ENCODE assay signal across 13 cellular contexts in genomic region chr1:84834419-84835064, GRCh38. TPM values are rescaled to one million over a fixed set of nuclear protein-coding genes. Genes with fewer than 3 reads are reported as not detected.
DNase-seq lines count a peak whose midpoint lies in the region; ATAC-seq and TF ChIP-seq lines count a peak whose summit lies in the region.
"Had no signal": no experiment of that assay in that cellular context is flagged by ENCODE, and none has a peak within 500 bp of the region (broad histone marks: within the 10 kb centered on the region; RNA-seq: fewer than 3 reads in every experiment).

No MANE protein-coding gene starts in this region.

- H3K36me3 Mint-ChIP-seq in HFFc6 (ENCODE audit: low read depth) = peaks cover 4% of the 10 kb centered on the region; the same call in 1 of the 2 replicates
- H3K36me3 Mint-ChIP-seq in activated CD8-positive, alpha-beta T cell treated with anti-CD3 and anti-CD28 coated beads, Interleukin-2, amount 10 ng/mL, durations not matched to agents 7 days and 5 days (ENCODE audit: low read depth) = peaks cover under 1% of the 10 kb centered on the region
- H3K36me3 Mint-ChIP-seq: neural progenitor cell had no signal

- peak; percentile 63 for DNase-seq in HFFc6
- DNase-seq in amniotic stem cell (lab: John Stamatoyannopoulos, UW) = peak; percentile 2
- DNase-seq in foreskin keratinocyte = peak; percentile 80 to 86
- DNase-seq in activated CD8-positive, alpha-beta T cell treated with anti-CD3 and anti-CD28 coated beads, Interleukin-2, amount 10 ng/mL, durations not matched to agents 7 days and 5 days = no peak
- DNase-seq in C1 segment of cervical spinal cord (lab: John Stamatoyannopoulos, UW) = no peak
- no peak for DNase-seq in NCI-H2171 treated with DMSO at 0.1 percent for 48 hours (lab: John Stamatoyannopoulos, UW)
- DNase-seq: activated CD4-positive, CD25-positive, alpha-beta regulatory T cell treated with anti-CD3 and anti-CD28 coated beads, Interleukin-2, amount 50 U/mL, for 72 hours; activated gamma-delta T cell treated with Interleukin-2 at 50 U/mL for 16 hours; stimulated activated CD4-positive, alpha-beta T cell treated with anti-CD3 and anti-CD28 coated beads, Interleukin-1b, Interleukin-23, amount 100 ng/mL, for 48 hours had no signal

- peaks cover 7% of the 10 kb centered on the region for H3K27me3 Mint-ChIP-seq in HFFc6 (ENCODE audit: insufficient read depth)
- peaks cover 7% of the 10 kb centered on the region for H3K27me3 Mint-ChIP-seq in activated CD8-positive, alpha-beta T cell treated with anti-CD3 and anti-CD28 coated beads, Interleukin-2, amount 10 ng/mL, durations not matched to agents 7 days and 5 days (ENCODE audit: low read depth)

- no peaks in the 10 kb centered on the region for H3K27me3 ChIP-seq in foreskin keratinocyte
- H3K27me3 ChIP-seq: neural progenitor cell had no signal

- H3K27ac Mint-ChIP-seq in HFFc6 = no peak overlapping the region
- H3K27ac Mint-ChIP-seq in activated CD8-positive, alpha-beta T cell treated with anti-CD3 and anti-CD28 coated beads, Interleukin-2, amount 10 ng/mL, durations not matched to agents 7 days and 5 days = no peak overlapping the region
- H3K27ac Mint-ChIP-seq: neural progenitor cell had no signal

- peaks cover 28% of the 10 kb centered on the region for H3K4me1 ChIP-seq in foreskin keratinocyte
- H3K4me1 ChIP-seq: neural progenitor cell had no signal

- no peaks in the 10 kb centered on the region for H3K9me3 Mint-ChIP-seq in HFFc6
- H3K9me3 Mint-ChIP-seq in activated CD8-positive, alpha-beta T cell treated with anti-CD3 and anti-CD28 coated beads, Interleukin-2, amount 10 ng/mL, durations not matched to agents 7 days and 5 days (ENCODE audit: insufficient read depth) = no peaks in the 10 kb centered on the region
- H3K9me3 Mint-ChIP-seq: neural progenitor cell had no signal

- peak; percentile 82 for ATAC-seq in foreskin keratinocyte
- no peak for ATAC-seq in activated CD8-positive, alpha-beta T cell treated with anti-CD3 and anti-CD28 coated beads, Interleukin-2, amount 10 ng/mL, durations not matched to agents 7 days and 5 days
- ATAC-seq in GM19395 (IDR thresholded peaks at IDR 0.05; ENCODE audit: unreplicated experiment) = no peak

- H3K4me1 Mint-ChIP-seq in HFFc6 (ENCODE audit: low read depth) = peaks cover 28% of the 10 kb centered on the region
- no peaks in the 10 kb centered on the region for H3K4me1 Mint-ChIP-seq in activated CD8-positive, alpha-beta T cell treated with anti-CD3 and anti-CD28 coated beads, Interleukin-2, amount 10 ng/mL, durations not matched to agents 7 days and 5 days (ENCODE audit: low read depth)
- H3K4me1 Mint-ChIP-seq: neural progenitor cell had no signal

- H3K27ac ChIP-seq in 22Rv1 = peak overlapping the region; percentile 96
- H3K27ac ChIP-seq in foreskin keratinocyte = peak overlapping the region; percentile 72
- H3K27ac ChIP-seq: HL-60, neural progenitor cell had no signal

- TF ChIP-seq CTCF in 22Rv1 (IDR thresholded peaks at IDR 0.05) = no peak
- TF ChIP-seq CTCF in HFFc6 (IDR thresholded peaks at IDR 0.05) = no peak
- no peak for TF ChIP-seq CTCF in foreskin keratinocyte (conservative IDR thresholded peaks at IDR 0.05)

- CTCF ChIA-PET in activated CD8-positive, alpha-beta T cell treated with anti-CD3 and anti-CD28 coated beads, Interleukin-2, amount 10 ng/mL, durations not matched to agents 7 days and 5 days (lab: Charles Lee) = interaction anchor here (1.0 kb wide), 1 partner anchor 12 kb away, joined by 3 read pairs; no protein-coding TSS in a partner anchor

- H3K4me3 Mint-ChIP-seq in HFFc6 = no peak overlapping the region
- no peak overlapping the region for H3K4me3 Mint-ChIP-seq in activated CD8-positive, alpha-beta T cell treated with anti-CD3 and anti-CD28 coated beads, Interleukin-2, amount 10 ng/mL, durations not matched to agents 7 days and 5 days
- H3K4me3 Mint-ChIP-seq: neural progenitor cell had no signal

- POLR2A ChIA-PET in activated CD8-positive, alpha-beta T cell treated with anti-CD3 and anti-CD28 coated beads, Interleukin-2, amount 10 ng/mL, durations not matched to agents 7 days and 5 days (lab: Charles Lee) = no interaction called here

RNA-seq across cellular contexts. Expression of gene LPAR3, which starts 58.5 kb away (rescaled TPM):
- 1 to 10 TPM in 5 of 6 experiments, under 1 TPM in 1; 0.28 to 3.1 (median 2.0) TPM for total RNA-seq in HFFc6 (2021; fragmentation: NEBNext Ultra II Directional; extraction: Animal tissue kit (Norgen Biotek cat#: 25700))
- total RNA-seq in foreskin keratinocyte = 25.9 and 32.3 TPM in 2 replicates
- polyA plus RNA-seq in foreskin keratinocyte = 11.2 and 12.8 TPM in 2 replicates
- total RNA-seq in activated CD8-positive, alpha-beta T cell treated with anti-CD3 and anti-CD28 coated beads, Interleukin-2, amount 10 ng/mL, durations not matched to agents 7 days and 5 days = under 1 TPM; 0.74 to 0.94 TPM

Comparison
In these comparisons a context has a peak if more than half of its experiments do, and no peak if none do; other contexts are left out.
1. DNase-seq: peak in HFFc6 (single experiment), amniotic stem cell (single experiment) and foreskin keratinocyte (2 of 2); none in activated CD8-positive, alpha-beta T cell treated with anti-CD3 and anti-CD28 coated beads, Interleukin-2, amount 10 ng/mL, durations not matched to agents 7 days and 5 days (single experiment), C1 segment of cervical spinal cord (0 of 14) and NCI-H2171 treated with DMSO at 0.1 percent for 48 hours (single experiment).